In genomic region chr17:39606434-39607056, GRCh38 we compare ENCODE assay signal across 1 cellular context.
A peak's percentile ranks its signal among the peaks of the same experiment; 100 is the strongest.
TF ChIP-seq lines count a peak whose summit lies in the region.

No MANE protein-coding gene starts in this region.

TF ChIP-seq in HEK293, 187 proteins besides CTCF, POLR2A, EP300 and RAD21 (continued from another document):
- TF ChIP-seq ZNF366 (tag by site-specific recombination; conservative IDR thresholded peaks at IDR 0.05), result no peak
- TF ChIP-seq PRDM10 (tag by site-specific recombination; IDR thresholded peaks at IDR 0.05), result peak; percentile 64
- TF ChIP-seq ZNF169 (tag by site-specific recombination; IDR thresholded peaks at IDR 0.05), result no peak
- no peak for TF ChIP-seq ZNF302 (tag by site-specific recombination; IDR thresholded peaks at IDR 0.05; ENCODE audit: low read depth)
